In genomic region chr1:68565923-68566322, GRCh38 we compare ENCODE assay signal across 22 cellular contexts.
"Had no signal": no experiment of that assay in that cellular context is flagged by ENCODE, and none has a peak within 500 bp of the region (broad histone marks: within the 10 kb centered on the region; RNA-seq: fewer than 3 reads in every experiment).

No MANE protein-coding gene starts in this region.

- DNase-seq: colonic mucosa; dermis blood vessel endothelial cell; erythroblast; foreskin melanocyte; heart right ventricle; hypothalamus; kidney; left cardiac atrium; left ventricle myocardium inferior; lower lobe of right lung; midbrain; posterior cingulate gyrus; sigmoid colon; stimulated activated CD4-positive, alpha-beta T cell treated with anti-CD3 and anti-CD28 coated beads, Interleukin-12 subunit alpha, Interleukin-12 subunit beta, amount 100 ng/mL, for 4 hours; stimulated activated CD4-positive, alpha-beta T cell treated with anti-CD3 and anti-CD28 coated beads, Interleukin-2, amount 100 ng/mL, for 48 hours; stimulated activated naive CD4-positive, alpha-beta T cell treated with Interleukin-2 at 50 U/mL for 16 hours; uterus had no signal

- H3K27ac Mint-ChIP-seq: memory B cell; natural killer cell treated with Interleukin-12 subunit alpha and Interleukin-12 subunit beta and Interleukin-15 and Interleukin-18, amount 100 ng/mL, for 72 hours; type B pancreatic cell had no signal

- H3K27me3 Mint-ChIP-seq: memory B cell; natural killer cell treated with Interleukin-12 subunit alpha and Interleukin-12 subunit beta and Interleukin-15 and Interleukin-18, amount 100 ng/mL, for 72 hours; type B pancreatic cell had no signal

- H3K4me1 Mint-ChIP-seq: memory B cell had no signal

- H3K4me1 ChIP-seq: colonic mucosa, left ventricle myocardium inferior, lower lobe of right lung, right atrium auricular region, sigmoid colon, uterus had no signal

- H3K27me3 ChIP-seq: colonic mucosa, heart right ventricle, right atrium auricular region, sigmoid colon, uterus had no signal

- H3K27ac ChIP-seq: colonic mucosa, heart right ventricle, left ventricle myocardium inferior, lower lobe of right lung, right atrium auricular region, sigmoid colon, skin epidermis, uterus had no signal

- H3K36me3 Mint-ChIP-seq: memory B cell, type B pancreatic cell had no signal

- H3K36me3 ChIP-seq: colonic mucosa, heart right ventricle, left ventricle myocardium inferior, lower lobe of right lung, right atrium auricular region, sigmoid colon, uterus had no signal

- ATAC-seq: heart right ventricle; left cardiac atrium; lower lobe of right lung; natural killer cell treated with Interleukin-12 subunit alpha and Interleukin-12 subunit beta and Interleukin-15 and Interleukin-18, amount 100 ng/mL, for 72 hours had no signal

- H3K4me3 Mint-ChIP-seq: memory B cell; natural killer cell treated with Interleukin-12 subunit alpha and Interleukin-12 subunit beta and Interleukin-15 and Interleukin-18, amount 100 ng/mL, for 72 hours; type B pancreatic cell had no signal

- H3K9me3 ChIP-seq: colonic mucosa, heart right ventricle, left ventricle myocardium inferior, lower lobe of right lung, right atrium auricular region, sigmoid colon, uterus had no signal

- H3K9me3 Mint-ChIP-seq: memory B cell, type B pancreatic cell had no signal

- H3K4me3 ChIP-seq: colonic mucosa, heart right ventricle, left ventricle myocardium inferior, lower lobe of right lung, right atrium auricular region, sigmoid colon, skin epidermis, uterus had no signal
